ENCODE assay signal across 1 cellular context in genomic region chr12:55724226-55724939, GRCh38.
TF ChIP-seq lines count a peak whose summit lies in the region.

No MANE protein-coding gene starts in this region.

TF ChIP-seq in K562, 482 proteins besides CTCF, POLR2A, EP300 and RAD21 (continues in another document):
- TF ChIP-seq ZNF140 (CRISPR knock-in tag; IDR thresholded peaks at IDR 0.05) (no peak), PHB2 (IDR thresholded peaks at IDR 0.05; ENCODE audit: low read depth) (no peak), ZKSCAN8 (CRISPR knock-in tag; IDR thresholded peaks at IDR 0.05) (no peak), NCOA6 (IDR thresholded peaks at IDR 0.05) (no peak), TEAD1 (CRISPR knock-in tag; IDR thresholded peaks at IDR 0.05) (no peak), RUNX1 (IDR thresholded peaks at IDR 0.05; ENCODE audit: low read depth) (no peak), HNRNPK (IDR thresholded peaks at IDR 0.05; ENCODE audit: low read depth, low read length, poor library complexity, severe bottlenecking) (no peak), ZBTB26 (CRISPR knock-in tag; IDR thresholded peaks at IDR 0.05) (no peak), ZNF764 (CRISPR knock-in tag; IDR thresholded peaks at IDR 0.05; ENCODE audit: low read depth) (no peak), CCAR2 (IDR thresholded peaks at IDR 0.05; ENCODE audit: low read depth, low read length) (no peak), POLR2H (tag; IDR thresholded peaks at IDR 0.05; ENCODE audit: low read depth) (no peak), CHD4 (IDR thresholded peaks at IDR 0.05; ENCODE audit: insufficient read depth, insufficient replicate concordance, low read depth, low read length, poor library complexity, severe bottlenecking) (no peak), RREB1 (CRISPR knock-in tag; IDR thresholded peaks at IDR 0.05) (no peak), MGA (IDR thresholded peaks at IDR 0.05) (no peak), NR0B1 (IDR thresholded peaks at IDR 0.05; ENCODE audit: partially characterized antibody) (no peak), ZNF518B (CRISPR knock-in tag; IDR thresholded peaks at IDR 0.05) (no peak), EP400 (IDR thresholded peaks at IDR 0.05) (no peak), TAL1 (IDR thresholded peaks at IDR 0.05) (no peak), HSF4 (CRISPR knock-in tag; IDR thresholded peaks at IDR 0.05; ENCODE audit: borderline replicate concordance) (no peak), PHF8 (IDR thresholded peaks at IDR 0.05; ENCODE audit: borderline replicate concordance, low read length) (no peak)
- TF ChIP-seq, protein P1, sequence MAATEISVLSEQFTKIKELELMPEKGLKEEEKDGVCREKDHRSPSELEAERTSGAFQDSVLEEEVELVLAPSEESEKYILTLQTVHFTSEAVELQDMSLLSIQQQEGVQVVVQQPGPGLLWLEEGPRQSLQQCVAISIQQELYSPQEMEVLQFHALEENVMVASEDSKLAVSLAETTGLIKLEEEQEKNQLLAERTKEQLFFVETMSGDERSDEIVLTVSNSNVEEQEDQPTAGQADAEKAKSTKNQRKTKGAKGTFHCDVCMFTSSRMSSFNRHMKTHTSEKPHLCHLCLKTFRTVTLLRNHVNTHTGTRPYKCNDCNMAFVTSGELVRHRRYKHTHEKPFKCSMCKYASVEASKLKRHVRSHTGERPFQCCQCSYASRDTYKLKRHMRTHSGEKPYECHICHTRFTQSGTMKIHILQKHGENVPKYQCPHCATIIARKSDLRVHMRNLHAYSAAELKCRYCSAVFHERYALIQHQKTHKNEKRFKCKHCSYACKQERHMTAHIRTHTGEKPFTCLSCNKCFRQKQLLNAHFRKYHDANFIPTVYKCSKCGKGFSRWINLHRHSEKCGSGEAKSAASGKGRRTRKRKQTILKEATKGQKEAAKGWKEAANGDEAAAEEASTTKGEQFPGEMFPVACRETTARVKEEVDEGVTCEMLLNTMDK (IDR thresholded peaks at IDR 0.05; ENCODE audit: borderline replicate concordance, insufficient read depth, low read depth, low read length, poor library complexity, severe bottlenecking), result no peak
